In genomic region chr12:31715283-31715825, GRCh38 we compare ENCODE assay signal across 9 cellular contexts. TPM values are rescaled to one million over a fixed set of nuclear protein-coding genes. Genes with fewer than 3 reads are reported as not detected.
DNase-seq lines count a peak whose midpoint lies in the region; ATAC-seq and TF ChIP-seq lines count a peak whose summit lies in the region.
"Had no signal": no experiment of that assay in that cellular context is flagged by ENCODE, and none has a peak within 500 bp of the region (broad histone marks: within the 10 kb centered on the region; RNA-seq: fewer than 3 reads in every experiment).

No MANE protein-coding gene starts in this region.

- no peaks in the 10 kb centered on the region for H3K27me3 ChIP-seq in CD8-positive, alpha-beta T cell (ENCODE audit: insufficient read depth, low read length)
- no peaks in the 10 kb centered on the region for H3K27me3 ChIP-seq in skeletal muscle tissue (ENCODE audit: control insufficient read depth in 3 of 3, insufficient read depth in 3 of 3, low read length in 3 of 3)
- no peaks in the 10 kb centered on the region for H3K27me3 ChIP-seq in testis

- peak overlapping the region; percentile 42 for H3K27ac Mint-ChIP-seq in CD8-positive, alpha-beta T cell
- H3K27ac Mint-ChIP-seq: activated naive CD4-positive, alpha-beta T cell treated with anti-CD3 and anti-CD28 coated beads, Interleukin-2, amount 50 U/mL, for 72 hours had no signal

- no peaks in the 10 kb centered on the region for H3K9me3 ChIP-seq in CD8-positive, alpha-beta T cell (ENCODE audit: low read length)
- H3K9me3 ChIP-seq in skeletal muscle tissue (ENCODE audit: control insufficient read depth in 3 of 3, low read length in 3 of 3) = no peaks in the 10 kb centered on the region
- no peaks in the 10 kb centered on the region for H3K9me3 ChIP-seq in testis

- intact Hi-C loops in CD8-positive, alpha-beta T cell (cut with DNase I, micrococcal nuclease) = no loop called here
- intact Hi-C loops in testis (cut with DNase I; ENCODE audit: low total_unique reads) = no loop called here

- no peak for ATAC-seq in CD8-positive, alpha-beta T cell
- peak; percentile 82 for ATAC-seq in GM19438 (IDR thresholded peaks at IDR 0.05; ENCODE audit: low read depth, unreplicated experiment)
- ATAC-seq in HG03196 (IDR thresholded peaks at IDR 0.05; ENCODE audit: unreplicated experiment) = no peak

- H3K4me3 ChIP-seq in CD8-positive, alpha-beta T cell (ENCODE audit: low read depth, low read length) = no peak overlapping the region
- no peak overlapping the region for H3K4me3 ChIP-seq in choroid plexus epithelial cell (ENCODE audit: low read depth, low read length)
- H3K4me3 ChIP-seq in skeletal muscle tissue (ENCODE audit: low read length in 3 of 3) = no peak overlapping the region
- H3K4me3 ChIP-seq in testis = no peak overlapping the region

- H3K4me1 ChIP-seq in CD8-positive, alpha-beta T cell (ENCODE audit: insufficient read depth, low read length) = no peaks in the 10 kb centered on the region
- no peaks in the 10 kb centered on the region for H3K4me1 ChIP-seq in skeletal muscle tissue (ENCODE audit: control insufficient read depth in 3 of 3, insufficient read depth in 3 of 3, low read length in 3 of 3)
- H3K4me1 ChIP-seq in testis = no peaks in the 10 kb centered on the region

- no peaks in the 10 kb centered on the region for H3K36me3 ChIP-seq in CD8-positive, alpha-beta T cell (ENCODE audit: insufficient read depth, low read length)
- H3K36me3 ChIP-seq in skeletal muscle tissue (ENCODE audit: control insufficient read depth in 3 of 3, insufficient read depth in 3 of 3, low read length in 3 of 3) (peaks cover 0 to 3% (median 0%) of the 10 kb centered on the region in 3 donors), testis (ENCODE audit: low read depth, missing control alignments) (no peaks in the 10 kb centered on the region)

- H3K4me3 Mint-ChIP-seq in CD8-positive, alpha-beta T cell = no peak overlapping the region

- no peak for TF ChIP-seq POLR2A in testis (IDR thresholded peaks at IDR 0.05)

- H3K27me3 Mint-ChIP-seq in CD8-positive, alpha-beta T cell (ENCODE audit: low read depth) = no peaks in the 10 kb centered on the region

- peaks cover 26% of the 10 kb centered on the region for H3K4me1 Mint-ChIP-seq in CD8-positive, alpha-beta T cell (ENCODE audit: low read depth)

- H3K27ac ChIP-seq in CD8-positive, alpha-beta T cell (ENCODE audit: low read depth, low read length) = no peak overlapping the region
- peak overlapping the region; percentile 15 for H3K27ac ChIP-seq in skeletal muscle tissue (ENCODE audit: low read depth, low read length)
- H3K27ac ChIP-seq in testis = no peak overlapping the region

- H3K9me3 Mint-ChIP-seq in CD8-positive, alpha-beta T cell = peaks cover 14% of the 10 kb centered on the region

- 52 to 61% methylated on average over 5 of the region's 5 CpGs for WGBS in testis, 2 donors

- POLR2A ChIA-PET in CD8-positive, alpha-beta T cell (lab: Charles Lee) = interaction anchor here (1.1 to 2.9 kb wide), 3 partner anchors 10 to 30 kb away, joined by 3 to 14 read pairs (median 4); partner anchors contain the start of gene AMN1

- CTCF ChIA-PET in CD8-positive, alpha-beta T cell (lab: Charles Lee) = interaction anchor here (0.6 to 1.2 kb wide), 3 partner anchors 251 to 532 kb away, joined by 3 read pairs; no protein-coding TSS in a partner anchor

- H3K36me3 Mint-ChIP-seq in CD8-positive, alpha-beta T cell = peaks cover 32% of the 10 kb centered on the region

- DNase-seq in CD8-positive, alpha-beta T cell = no peak
- DNase-seq in HuH-7 (ENCODE audit: low spot score) (peak; percentile 45), choroid plexus epithelial cell (ENCODE audit: low read depth) (peak; percentile 66), NCI-H1694 treated with DMSO at 0.1 percent for 48 hours (lab: John Stamatoyannopoulos, UW) (no peak), testis (no peak)

- no peak overlapping the region for H3K9ac ChIP-seq in skeletal muscle tissue (ENCODE audit: low read depth in 1 of 3, low read length in 3 of 3)

- TF ChIP-seq CTCF in CD8-positive, alpha-beta T cell (IDR thresholded peaks at IDR 0.05) = no peak
- no peak for TF ChIP-seq CTCF in choroid plexus epithelial cell (conservative IDR thresholded peaks at IDR 0.05; ENCODE audit: low read depth, low read length)
- TF ChIP-seq CTCF in testis (IDR thresholded peaks at IDR 0.05) = no peak

RNA-seq across cellular contexts. Expression of gene AMN1, which starts 13.5 kb away (rescaled TPM):
- total RNA-seq in CD8-positive, alpha-beta T cell = 1 to 10 TPM; 5.9 to 6.2 TPM
- total RNA-seq in skeletal muscle tissue (11.5 TPM), testis (10 to 100 TPM; 44.9 to 51.1 TPM)
- polyA plus RNA-seq in testis (ENCODE audit: insufficient read depth, low read depth, low replicate concordance) = 127 TPM

RNA-seq across cellular contexts. Expression of gene ETFBKMT, which starts 55.9 kb away (rescaled TPM):
- 1 to 10 TPM in 1 of 2 experiments, under 1 TPM in 1; 0.41 to 1.0 TPM for total RNA-seq in CD8-positive, alpha-beta T cell
- total RNA-seq in skeletal muscle tissue (2.1 TPM), testis (1 to 10 TPM; 7.3 to 9.8 TPM)
- polyA plus RNA-seq in testis (ENCODE audit: insufficient read depth, low read depth, low replicate concordance) = 6.6 TPM

Comparison
In these comparisons a context has a peak if more than half of its experiments do, and no peak if none do; other contexts are left out.
1. DNase-seq: peak in HuH-7 (single experiment) and choroid plexus epithelial cell (single experiment); none in CD8-positive, alpha-beta T cell (0 of 7), NCI-H1694 treated with DMSO at 0.1 percent for 48 hours (single experiment) and testis (single experiment).